ENCODE assay signal across 24 cellular contexts in genomic region chrX:20988118-20988517, GRCh38.
A peak's percentile ranks its signal among the peaks of the same experiment; 100 is the strongest.
DNase-seq lines count a peak whose midpoint lies in the region; ATAC-seq and TF ChIP-seq lines count a peak whose summit lies in the region.
"Had no signal": no experiment of that assay in that cellular context is flagged by ENCODE, and none has a peak within 500 bp of the region (broad histone marks: within the 10 kb centered on the region; RNA-seq: fewer than 3 reads in every experiment).

No MANE protein-coding gene starts in this region.

- DNase-seq in EL (peak; percentile 1), LHCN-M2 (ENCODE audit: low read depth) (peak; percentile 53), SW480 (ENCODE audit: low spot score) (peak; percentile 42), fibroblast of pulmonary artery (ENCODE audit: low read depth) (peak; percentile 14), amygdala (lab: John Stamatoyannopoulos, UW) (no peak), AG08396 (ENCODE audit: low spot score) (no peak)
- no peak for DNase-seq in effector CD4-positive, alpha-beta T cell
- DNase-seq: activated CD4-positive, CD25-positive, alpha-beta regulatory T cell; activated T-cell treated with anti-CD3 and anti-CD28 coated beads, Interleukin-2, amount 50 U/mL, for 48 hours; Calu3; cortex of kidney; foreskin melanocyte; GDM1; kidney glomerular epithelial cell; mesendoderm; natural killer cell; NCI-H1092 treated with DMSO at 0.1 percent for 48 hours; NCI-H2081 treated with DMSO at 0.1 percent for 48 hours; NCI-H446 treated with DMSO at 0.1 percent for 48 hours; sigmoid colon; stimulated activated naive B cell treated with anti-CD40 and anti-IgM and Interleukin-4, amounts not matched to agents 10 μg/mL and 1 μg/mL and 100 μg/mL, for 72 hours had no signal

- no peak overlapping the region for H3K4me3 ChIP-seq in fibroblast of pulmonary artery (replicated peaks; ENCODE audit: low read depth, low read length)
- H3K4me3 ChIP-seq: sigmoid colon, SJCRH30, thoracic aorta had no signal

- no peak for ATAC-seq in HG02852 (IDR thresholded peaks at IDR 0.05; ENCODE audit: unreplicated experiment)
- ATAC-seq: natural killer cell; stimulated activated naive B cell treated with anti-CD40 and anti-IgM and Interleukin-4, amounts not matched to agents 10 μg/mL and 1 μg/mL and 100 μg/mL, for 72 hours had no signal

- no peak for TF ChIP-seq CTCF in fibroblast of pulmonary artery (IDR thresholded peaks at IDR 0.05; ENCODE audit: low read length, missing control alignments)

Comparison
In these comparisons a context has a peak if more than half of its experiments do, and no peak if none do; other contexts are left out.
1. DNase-seq: peak in EL (single experiment), LHCN-M2 (single experiment), SW480 (single experiment) and fibroblast of pulmonary artery (single experiment); none in effector CD4-positive, alpha-beta T cell (single experiment), amygdala (0 of 56) and AG08396 (single experiment).